1 cellular context compared by ENCODE assay signal in the genomic region with DNA sequence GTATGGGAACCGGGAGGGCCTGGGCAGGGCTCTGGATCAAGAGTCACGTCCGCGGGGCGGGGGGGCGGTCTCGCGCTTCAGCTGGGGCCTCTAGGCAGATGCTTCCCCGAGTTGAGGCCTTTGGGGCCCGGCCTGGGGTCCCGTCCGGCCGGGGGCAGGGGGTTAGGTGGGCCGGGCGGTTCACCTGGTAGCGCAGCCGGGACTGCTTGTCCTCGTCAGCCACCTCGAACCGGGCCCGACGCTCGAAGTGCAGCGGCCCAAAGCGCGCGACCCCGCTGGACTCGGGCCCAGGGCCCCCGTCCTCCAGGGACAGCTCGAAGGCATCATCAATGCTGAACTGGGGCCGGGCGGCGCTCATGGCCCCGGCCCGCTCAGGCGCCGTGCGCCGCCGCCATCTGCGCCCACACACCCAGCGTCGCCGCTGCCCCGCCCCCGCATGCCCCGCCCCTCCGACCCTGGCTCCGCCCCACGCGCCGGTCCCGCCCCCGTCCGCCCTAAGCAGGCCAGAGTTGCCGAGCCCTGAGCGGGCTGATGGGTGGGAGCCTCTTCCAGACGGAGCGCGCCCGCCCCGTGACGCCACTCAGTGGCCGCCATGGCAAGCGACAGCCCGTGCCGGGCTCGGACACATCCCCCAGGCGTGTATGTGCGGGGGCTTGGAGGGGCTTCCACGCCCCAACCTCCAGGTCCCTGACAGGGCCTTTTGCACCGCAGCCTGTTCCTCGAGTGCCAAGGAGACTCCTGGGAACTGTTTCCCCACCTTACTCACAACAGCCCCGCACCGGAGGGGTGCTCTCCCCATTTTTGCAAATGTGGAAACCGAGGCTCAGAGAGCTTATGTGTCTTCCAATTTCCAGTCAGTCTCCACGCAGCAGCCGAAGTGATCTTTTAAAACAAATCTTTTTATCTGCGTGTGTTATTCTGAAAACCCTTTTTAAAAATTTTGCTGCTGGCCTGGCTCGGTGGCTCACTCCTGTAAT.
TF ChIP-seq lines count a peak whose summit lies in the region.

A gene with protein sequence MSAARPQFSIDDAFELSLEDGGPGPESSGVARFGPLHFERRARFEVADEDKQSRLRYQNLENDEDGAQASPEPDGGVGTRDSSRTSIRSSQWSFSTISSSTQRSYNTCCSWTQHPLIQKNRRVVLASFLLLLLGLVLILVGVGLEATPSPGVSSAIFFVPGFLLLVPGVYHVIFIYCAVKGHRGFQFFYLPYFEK (minus strand): TSS at position 417 of the 977 bp plus-strand sequence. CDS start 59 bp downstream, at position 358.

TF ChIP-seq in GM12878, 131 proteins besides CTCF, POLR2A, EP300 and RAD21 (continued from another document and continues in another):
- TF ChIP-seq, protein P1, sequence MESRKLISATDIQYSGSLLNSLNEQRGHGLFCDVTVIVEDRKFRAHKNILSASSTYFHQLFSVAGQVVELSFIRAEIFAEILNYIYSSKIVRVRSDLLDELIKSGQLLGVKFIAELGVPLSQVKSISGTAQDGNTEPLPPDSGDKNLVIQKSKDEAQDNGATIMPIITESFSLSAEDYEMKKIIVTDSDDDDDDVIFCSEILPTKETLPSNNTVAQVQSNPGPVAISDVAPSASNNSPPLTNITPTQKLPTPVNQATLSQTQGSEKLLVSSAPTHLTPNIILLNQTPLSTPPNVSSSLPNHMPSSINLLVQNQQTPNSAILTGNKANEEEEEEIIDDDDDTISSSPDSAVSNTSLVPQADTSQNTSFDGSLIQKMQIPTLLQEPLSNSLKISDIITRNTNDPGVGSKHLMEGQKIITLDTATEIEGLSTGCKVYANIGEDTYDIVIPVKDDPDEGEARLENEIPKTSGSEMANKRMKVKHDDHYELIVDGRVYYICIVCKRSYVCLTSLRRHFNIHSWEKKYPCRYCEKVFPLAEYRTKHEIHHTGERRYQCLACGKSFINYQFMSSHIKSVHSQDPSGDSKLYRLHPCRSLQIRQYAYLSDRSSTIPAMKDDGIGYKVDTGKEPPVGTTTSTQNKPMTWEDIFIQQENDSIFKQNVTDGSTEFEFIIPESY (IDR thresholded peaks at IDR 0.05) = no peak
- peak; percentile 72 for TF ChIP-seq NBN (IDR thresholded peaks at IDR 0.05)
- TF ChIP-seq, protein P2, sequence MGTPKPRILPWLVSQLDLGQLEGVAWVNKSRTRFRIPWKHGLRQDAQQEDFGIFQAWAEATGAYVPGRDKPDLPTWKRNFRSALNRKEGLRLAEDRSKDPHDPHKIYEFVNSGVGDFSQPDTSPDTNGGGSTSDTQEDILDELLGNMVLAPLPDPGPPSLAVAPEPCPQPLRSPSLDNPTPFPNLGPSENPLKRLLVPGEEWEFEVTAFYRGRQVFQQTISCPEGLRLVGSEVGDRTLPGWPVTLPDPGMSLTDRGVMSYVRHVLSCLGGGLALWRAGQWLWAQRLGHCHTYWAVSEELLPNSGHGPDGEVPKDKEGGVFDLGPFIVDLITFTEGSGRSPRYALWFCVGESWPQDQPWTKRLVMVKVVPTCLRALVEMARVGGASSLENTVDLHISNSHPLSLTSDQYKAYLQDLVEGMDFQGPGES (IDR thresholded peaks at IDR 0.05) = no peak
- TF ChIP-seq, protein P3, sequence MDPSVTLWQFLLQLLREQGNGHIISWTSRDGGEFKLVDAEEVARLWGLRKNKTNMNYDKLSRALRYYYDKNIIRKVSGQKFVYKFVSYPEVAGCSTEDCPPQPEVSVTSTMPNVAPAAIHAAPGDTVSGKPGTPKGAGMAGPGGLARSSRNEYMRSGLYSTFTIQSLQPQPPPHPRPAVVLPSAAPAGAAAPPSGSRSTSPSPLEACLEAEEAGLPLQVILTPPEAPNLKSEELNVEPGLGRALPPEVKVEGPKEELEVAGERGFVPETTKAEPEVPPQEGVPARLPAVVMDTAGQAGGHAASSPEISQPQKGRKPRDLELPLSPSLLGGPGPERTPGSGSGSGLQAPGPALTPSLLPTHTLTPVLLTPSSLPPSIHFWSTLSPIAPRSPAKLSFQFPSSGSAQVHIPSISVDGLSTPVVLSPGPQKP (IDR thresholded peaks at IDR 0.05; ENCODE audit: low read depth, low read length) = 0 out of 2 replicates have a peak, but pooled peaks have one; percentile 38
- TF ChIP-seq ZNF217 (IDR thresholded peaks at IDR 0.05) = no peak
- peak; percentile 50; the same call in 1 of the 2 replicates for TF ChIP-seq IKZF1 (conservative IDR thresholded peaks at IDR 0.05)
- no peak for TF ChIP-seq EZH2 (IDR thresholded peaks at IDR 0.05; ENCODE audit: borderline replicate concordance, control insufficient read depth, low read depth, low read length)
- no peak for TF ChIP-seq NR2C1 (IDR thresholded peaks at IDR 0.05)
- peak; percentile 81; the same call in 1 of the 2 replicates for TF ChIP-seq MXI1 (IDR thresholded peaks at IDR 0.05; ENCODE audit: low read depth, low read length)
- no peak for TF ChIP-seq SUPT20H (IDR thresholded peaks at IDR 0.05; ENCODE audit: borderline replicate concordance, control insufficient read depth, low read depth, low read length)
- peak; percentile 49; the same call in 2 of the 3 replicates for TF ChIP-seq POU2F2 (IDR thresholded peaks at IDR 0.05; ENCODE audit: borderline replicate concordance, low read depth, low read length)
- peak; percentile 6; the same call in 1 of the 2 replicates for TF ChIP-seq NRF1 (conservative IDR thresholded peaks at IDR 0.05; ENCODE audit: low read depth, low read length)
- TF ChIP-seq PAX5 (IDR thresholded peaks at IDR 0.05; ENCODE audit: borderline replicate concordance, low read depth, low read length) = no peak
- TF ChIP-seq, protein P4, sequence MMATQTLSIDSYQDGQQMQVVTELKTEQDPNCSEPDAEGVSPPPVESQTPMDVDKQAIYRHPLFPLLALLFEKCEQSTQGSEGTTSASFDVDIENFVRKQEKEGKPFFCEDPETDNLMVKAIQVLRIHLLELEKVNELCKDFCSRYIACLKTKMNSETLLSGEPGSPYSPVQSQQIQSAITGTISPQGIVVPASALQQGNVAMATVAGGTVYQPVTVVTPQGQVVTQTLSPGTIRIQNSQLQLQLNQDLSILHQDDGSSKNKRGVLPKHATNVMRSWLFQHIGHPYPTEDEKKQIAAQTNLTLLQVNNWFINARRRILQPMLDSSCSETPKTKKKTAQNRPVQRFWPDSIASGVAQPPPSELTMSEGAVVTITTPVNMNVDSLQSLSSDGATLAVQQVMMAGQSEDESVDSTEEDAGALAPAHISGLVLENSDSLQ (IDR thresholded peaks at IDR 0.05) = peak; percentile 26; the same call in 1 of the 2 replicates
- TF ChIP-seq, protein P5, sequence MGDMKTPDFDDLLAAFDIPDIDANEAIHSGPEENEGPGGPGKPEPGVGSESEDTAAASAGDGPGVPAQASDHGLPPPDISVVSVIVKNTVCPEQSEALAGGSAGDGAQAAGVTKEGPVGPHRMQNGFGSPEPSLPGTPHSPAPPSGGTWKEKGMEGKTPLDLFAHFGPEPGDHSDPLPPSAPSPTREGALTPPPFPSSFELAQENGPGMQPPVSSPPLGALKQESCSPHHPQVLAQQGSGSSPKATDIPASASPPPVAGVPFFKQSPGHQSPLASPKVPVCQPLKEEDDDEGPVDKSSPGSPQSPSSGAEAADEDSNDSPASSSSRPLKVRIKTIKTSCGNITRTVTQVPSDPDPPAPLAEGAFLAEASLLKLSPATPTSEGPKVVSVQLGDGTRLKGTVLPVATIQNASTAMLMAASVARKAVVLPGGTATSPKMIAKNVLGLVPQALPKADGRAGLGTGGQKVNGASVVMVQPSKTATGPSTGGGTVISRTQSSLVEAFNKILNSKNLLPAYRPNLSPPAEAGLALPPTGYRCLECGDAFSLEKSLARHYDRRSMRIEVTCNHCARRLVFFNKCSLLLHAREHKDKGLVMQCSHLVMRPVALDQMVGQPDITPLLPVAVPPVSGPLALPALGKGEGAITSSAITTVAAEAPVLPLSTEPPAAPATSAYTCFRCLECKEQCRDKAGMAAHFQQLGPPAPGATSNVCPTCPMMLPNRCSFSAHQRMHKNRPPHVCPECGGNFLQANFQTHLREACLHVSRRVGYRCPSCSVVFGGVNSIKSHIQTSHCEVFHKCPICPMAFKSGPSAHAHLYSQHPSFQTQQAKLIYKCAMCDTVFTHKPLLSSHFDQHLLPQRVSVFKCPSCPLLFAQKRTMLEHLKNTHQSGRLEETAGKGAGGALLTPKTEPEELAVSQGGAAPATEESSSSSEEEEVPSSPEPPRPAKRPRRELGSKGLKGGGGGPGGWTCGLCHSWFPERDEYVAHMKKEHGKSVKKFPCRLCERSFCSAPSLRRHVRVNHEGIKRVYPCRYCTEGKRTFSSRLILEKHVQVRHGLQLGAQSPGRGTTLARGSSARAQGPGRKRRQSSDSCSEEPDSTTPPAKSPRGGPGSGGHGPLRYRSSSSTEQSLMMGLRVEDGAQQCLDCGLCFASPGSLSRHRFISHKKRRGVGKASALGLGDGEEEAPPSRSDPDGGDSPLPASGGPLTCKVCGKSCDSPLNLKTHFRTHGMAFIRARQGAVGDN (IDR thresholded peaks at IDR 0.05) = peak; percentile 69; the same call in 1 of the 2 replicates
- peak; percentile 69; the same call in 1 of the 2 replicates for TF ChIP-seq SMC3 (IDR thresholded peaks at IDR 0.05; ENCODE audit: borderline replicate concordance, low read length)
- TF ChIP-seq WRNIP1 (IDR thresholded peaks at IDR 0.05; ENCODE audit: borderline replicate concordance, low read depth, low read length) = no peak
- TF ChIP-seq RUNX3 (IDR thresholded peaks at IDR 0.05; ENCODE audit: low read length) = peak; percentile 14; the same call in 1 of the 2 replicates
- TF ChIP-seq TAF1 (IDR thresholded peaks at IDR 0.05; ENCODE audit: borderline replicate concordance, low read depth, low read length) = peak; percentile 65; the same call in 1 of the 2 replicates
- TF ChIP-seq RB1 (IDR thresholded peaks at IDR 0.05; ENCODE audit: borderline replicate concordance) = peak; percentile 45; the same call in 1 of the 2 replicates
- TF ChIP-seq, protein P6, sequence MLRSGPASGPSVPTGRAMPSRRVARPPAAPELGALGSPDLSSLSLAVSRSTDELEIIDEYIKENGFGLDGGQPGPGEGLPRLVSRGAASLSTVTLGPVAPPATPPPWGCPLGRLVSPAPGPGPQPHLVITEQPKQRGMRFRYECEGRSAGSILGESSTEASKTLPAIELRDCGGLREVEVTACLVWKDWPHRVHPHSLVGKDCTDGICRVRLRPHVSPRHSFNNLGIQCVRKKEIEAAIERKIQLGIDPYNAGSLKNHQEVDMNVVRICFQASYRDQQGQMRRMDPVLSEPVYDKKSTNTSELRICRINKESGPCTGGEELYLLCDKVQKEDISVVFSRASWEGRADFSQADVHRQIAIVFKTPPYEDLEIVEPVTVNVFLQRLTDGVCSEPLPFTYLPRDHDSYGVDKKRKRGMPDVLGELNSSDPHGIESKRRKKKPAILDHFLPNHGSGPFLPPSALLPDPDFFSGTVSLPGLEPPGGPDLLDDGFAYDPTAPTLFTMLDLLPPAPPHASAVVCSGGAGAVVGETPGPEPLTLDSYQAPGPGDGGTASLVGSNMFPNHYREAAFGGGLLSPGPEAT (IDR thresholded peaks at IDR 0.05; ENCODE audit: low read depth) = peak; percentile 67; the same call in 1 of the 2 replicates
- TF ChIP-seq MTA2 (IDR thresholded peaks at IDR 0.05; ENCODE audit: low read depth) = no peak
- no peak for TF ChIP-seq ZNF24 (IDR thresholded peaks at IDR 0.05)
- TF ChIP-seq POLR2AphosphoS2 (IDR thresholded peaks at IDR 0.05; ENCODE audit: low read depth, low read length) = peak; percentile 65; the same call in 1 of the 2 replicates
- TF ChIP-seq ZBED1 (IDR thresholded peaks at IDR 0.05; ENCODE audit: borderline replicate concordance) = 0 out of 2 replicates have a peak, but pooled peaks have one; percentile 51
- TF ChIP-seq CREB1 (IDR thresholded peaks at IDR 0.05; ENCODE audit: low read depth) = peak; percentile 82
- TF ChIP-seq ZNF207 (IDR thresholded peaks at IDR 0.05; ENCODE audit: borderline replicate concordance) = peak; percentile 48; the same call in 1 of the 2 replicates
- TF ChIP-seq CREM (IDR thresholded peaks at IDR 0.05; ENCODE audit: low read depth) = peak; percentile 72
- TF ChIP-seq CHD4 (IDR thresholded peaks at IDR 0.05) = no peak
- peak; percentile 43 for TF ChIP-seq LARP7 (IDR thresholded peaks at IDR 0.05)
- TF ChIP-seq TCF12 (IDR thresholded peaks at IDR 0.05; ENCODE audit: low read depth, low read length) = 0 out of 2 replicates have a peak, but pooled peaks have one; percentile 42
- TF ChIP-seq EED (IDR thresholded peaks at IDR 0.05; ENCODE audit: low read depth) = 0 out of 2 replicates have a peak, but pooled peaks have one; percentile 12
- TF ChIP-seq NR2C2 (IDR thresholded peaks at IDR 0.05; ENCODE audit: borderline replicate concordance, control insufficient read depth, insufficient read length, low read depth) = no peak
- no peak for TF ChIP-seq NFIC (IDR thresholded peaks at IDR 0.05; ENCODE audit: low read depth, low read length)
- TF ChIP-seq, protein P7, sequence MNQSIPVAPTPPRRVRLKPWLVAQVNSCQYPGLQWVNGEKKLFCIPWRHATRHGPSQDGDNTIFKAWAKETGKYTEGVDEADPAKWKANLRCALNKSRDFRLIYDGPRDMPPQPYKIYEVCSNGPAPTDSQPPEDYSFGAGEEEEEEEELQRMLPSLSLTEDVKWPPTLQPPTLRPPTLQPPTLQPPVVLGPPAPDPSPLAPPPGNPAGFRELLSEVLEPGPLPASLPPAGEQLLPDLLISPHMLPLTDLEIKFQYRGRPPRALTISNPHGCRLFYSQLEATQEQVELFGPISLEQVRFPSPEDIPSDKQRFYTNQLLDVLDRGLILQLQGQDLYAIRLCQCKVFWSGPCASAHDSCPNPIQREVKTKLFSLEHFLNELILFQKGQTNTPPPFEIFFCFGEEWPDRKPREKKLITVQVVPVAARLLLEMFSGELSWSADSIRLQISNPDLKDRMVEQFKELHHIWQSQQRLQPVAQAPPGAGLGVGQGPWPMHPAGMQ (IDR thresholded peaks at IDR 0.05; ENCODE audit: borderline replicate concordance) = no peak
- TF ChIP-seq HDAC6 (IDR thresholded peaks at IDR 0.05; ENCODE audit: unreplicated experiment) = no peak
- peak; percentile 65; the same call in 1 of the 2 replicates for TF ChIP-seq DPF2 (IDR thresholded peaks at IDR 0.05)
- TF ChIP-seq, protein P8, sequence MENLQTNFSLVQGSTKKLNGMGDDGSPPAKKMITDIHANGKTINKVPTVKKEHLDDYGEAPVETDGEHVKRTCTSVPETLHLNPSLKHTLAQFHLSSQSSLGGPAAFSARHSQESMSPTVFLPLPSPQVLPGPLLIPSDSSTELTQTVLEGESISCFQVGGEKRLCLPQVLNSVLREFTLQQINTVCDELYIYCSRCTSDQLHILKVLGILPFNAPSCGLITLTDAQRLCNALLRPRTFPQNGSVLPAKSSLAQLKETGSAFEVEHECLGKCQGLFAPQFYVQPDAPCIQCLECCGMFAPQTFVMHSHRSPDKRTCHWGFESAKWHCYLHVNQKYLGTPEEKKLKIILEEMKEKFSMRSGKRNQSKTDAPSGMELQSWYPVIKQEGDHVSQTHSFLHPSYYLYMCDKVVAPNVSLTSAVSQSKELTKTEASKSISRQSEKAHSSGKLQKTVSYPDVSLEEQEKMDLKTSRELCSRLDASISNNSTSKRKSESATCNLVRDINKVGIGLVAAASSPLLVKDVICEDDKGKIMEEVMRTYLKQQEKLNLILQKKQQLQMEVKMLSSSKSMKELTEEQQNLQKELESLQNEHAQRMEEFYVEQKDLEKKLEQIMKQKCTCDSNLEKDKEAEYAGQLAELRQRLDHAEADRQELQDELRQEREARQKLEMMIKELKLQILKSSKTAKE (IDR thresholded peaks at IDR 0.05; ENCODE audit: low read depth, poor library complexity, severe bottlenecking) = no peak
- no peak for TF ChIP-seq RCOR1 (conservative IDR thresholded peaks at IDR 0.05; ENCODE audit: low read depth, low read length)
- no peak for TF ChIP-seq ASH2L (IDR thresholded peaks at IDR 0.05; ENCODE audit: borderline replicate concordance, low read depth)
- TF ChIP-seq, protein P9, sequence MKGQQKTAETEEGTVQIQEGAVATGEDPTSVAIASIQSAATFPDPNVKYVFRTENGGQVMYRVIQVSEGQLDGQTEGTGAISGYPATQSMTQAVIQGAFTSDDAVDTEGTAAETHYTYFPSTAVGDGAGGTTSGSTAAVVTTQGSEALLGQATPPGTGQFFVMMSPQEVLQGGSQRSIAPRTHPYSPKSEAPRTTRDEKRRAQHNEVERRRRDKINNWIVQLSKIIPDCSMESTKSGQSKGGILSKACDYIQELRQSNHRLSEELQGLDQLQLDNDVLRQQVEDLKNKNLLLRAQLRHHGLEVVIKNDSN (IDR thresholded peaks at IDR 0.05; ENCODE audit: borderline replicate concordance, extremely low read length, insufficient read depth, low read depth, low read length) = peak; percentile 23
